10 cellular contexts compared by ENCODE assay signal in genomic region chrX:153885208-153885787, GRCh38. TPM values are rescaled to one million over a fixed set of nuclear protein-coding genes. Genes with fewer than 3 reads are reported as not detected.
A peak's percentile ranks its signal among the peaks of the same experiment; 100 is the strongest.
DNase-seq lines count a peak whose midpoint lies in the region; ATAC-seq and TF ChIP-seq lines count a peak whose summit lies in the region.
"Had no signal": no experiment of that assay in that cellular context is flagged by ENCODE, and none has a peak within 500 bp of the region (broad histone marks: within the 10 kb centered on the region; RNA-seq: fewer than 3 reads in every experiment).

No MANE protein-coding gene starts in this region.

- 48% methylated on average over 15 of the region's 32 CpGs for WGBS in hepatocyte (ENCODE audit: low lambda C conversion rate, missing lambda C conversion rate)

- POLR2A ChIA-PET in HEK293T (lab: Yijun Ruan, JAX): interaction anchor here (1.3 to 1.4 kb wide), 2 partner anchors 42 to 57 kb away, joined by 3 read pairs; no protein-coding TSS in a partner anchor

- TF ChIP-seq CTCF in hepatocyte (IDR thresholded peaks at IDR 0.05; ENCODE audit: poor library complexity): no peak

- H3K4me1 Mint-ChIP-seq in activated CD8-positive, alpha-beta memory T cell treated with anti-CD3 and anti-CD28 coated beads, Interleukin-2, amount 10 ng/mL, durations not matched to agents 7 days and 5 days: peaks cover 2% of the 10 kb centered on the region
- H3K4me1 Mint-ChIP-seq in stimulated activated naive B cell treated with anti-CD40 and anti-IgM and Interleukin-4, amounts not matched to agents 10 μg/mL and 1 μg/mL and 100 μg/mL, for 72 hours: peaks cover 26 to 28% of the 10 kb centered on the region in 2 donors
- H3K4me1 Mint-ChIP-seq: activated naive CD4-positive, alpha-beta T cell treated with anti-CD3 and anti-CD28 coated beads, Interleukin-2, amount 50 U/mL, for 24 hours had no signal

- peak overlapping the region; percentile 41 for H3K4me3 Mint-ChIP-seq in activated CD8-positive, alpha-beta memory T cell treated with anti-CD3 and anti-CD28 coated beads, Interleukin-2, amount 10 ng/mL, durations not matched to agents 7 days and 5 days
- peak overlapping the region; percentile 57 to 58 for H3K4me3 Mint-ChIP-seq in stimulated activated naive B cell treated with anti-CD40 and anti-IgM and Interleukin-4, amounts not matched to agents 10 μg/mL and 1 μg/mL and 100 μg/mL, for 72 hours

- H4K20me1 ChIP-seq in hepatocyte (ENCODE audit: insufficient read depth, poor library complexity, severe bottlenecking): no peaks in the 10 kb centered on the region

- H3K9me3 Mint-ChIP-seq in activated CD8-positive, alpha-beta memory T cell treated with anti-CD3 and anti-CD28 coated beads, Interleukin-2, amount 10 ng/mL, durations not matched to agents 7 days and 5 days (ENCODE audit: low read depth): no peaks in the 10 kb centered on the region
- H3K9me3 Mint-ChIP-seq in stimulated activated naive B cell treated with anti-CD40 and anti-IgM and Interleukin-4, amounts not matched to agents 10 μg/mL and 1 μg/mL and 100 μg/mL, for 72 hours: no peaks in the 10 kb centered on the region
- H3K9me3 Mint-ChIP-seq: activated naive CD4-positive, alpha-beta T cell treated with anti-CD3 and anti-CD28 coated beads, Interleukin-2, amount 50 U/mL, for 24 hours had no signal

- no peak overlapping the region for H2AFZ ChIP-seq in hepatocyte

- H3K9me3 ChIP-seq in SJCRH30 (replicated peaks): no peaks in the 10 kb centered on the region
- no peaks in the 10 kb centered on the region for H3K9me3 ChIP-seq in hepatocyte (ENCODE audit: low read depth)

- no peaks in the 10 kb centered on the region for H3K36me3 ChIP-seq in SJCRH30
- no peaks in the 10 kb centered on the region for H3K36me3 ChIP-seq in hepatocyte (replicated peaks; ENCODE audit: insufficient read depth, low read depth)

- no peaks in the 10 kb centered on the region for H3K36me3 Mint-ChIP-seq in activated CD8-positive, alpha-beta memory T cell treated with anti-CD3 and anti-CD28 coated beads, Interleukin-2, amount 10 ng/mL, durations not matched to agents 7 days and 5 days
- H3K36me3 Mint-ChIP-seq in stimulated activated naive B cell treated with anti-CD40 and anti-IgM and Interleukin-4, amounts not matched to agents 10 μg/mL and 1 μg/mL and 100 μg/mL, for 72 hours: no peaks in the 10 kb centered on the region
- H3K36me3 Mint-ChIP-seq: activated naive CD4-positive, alpha-beta T cell treated with anti-CD3 and anti-CD28 coated beads, Interleukin-2, amount 50 U/mL, for 24 hours had no signal

- H3K27me3 Mint-ChIP-seq in activated CD8-positive, alpha-beta memory T cell treated with anti-CD3 and anti-CD28 coated beads, Interleukin-2, amount 10 ng/mL, durations not matched to agents 7 days and 5 days: peaks cover 38% of the 10 kb centered on the region
- peaks cover 13 to 20% of the 10 kb centered on the region in 2 donors for H3K27me3 Mint-ChIP-seq in stimulated activated naive B cell treated with anti-CD40 and anti-IgM and Interleukin-4, amounts not matched to agents 10 μg/mL and 1 μg/mL and 100 μg/mL, for 72 hours

- H3K27me3 ChIP-seq in SJCRH30 (no peaks in the 10 kb centered on the region), hepatocyte (peaks cover 29% of the 10 kb centered on the region)

- H3K4me1 ChIP-seq in SJCRH30: peaks cover 36% of the 10 kb centered on the region
- H3K4me1 ChIP-seq in hepatocyte (ENCODE audit: insufficient read depth): no peaks in the 10 kb centered on the region

- peak; percentile 67 for ATAC-seq in activated CD8-positive, alpha-beta memory T cell treated with anti-CD3 and anti-CD28 coated beads, Interleukin-2, amount 10 ng/mL, durations not matched to agents 7 days and 5 days
- ATAC-seq in stimulated activated naive B cell treated with anti-CD40 and anti-IgM and Interleukin-4, amounts not matched to agents 10 μg/mL and 1 μg/mL and 100 μg/mL, for 72 hours (replicated peaks): no peak

- CTCF ChIA-PET in activated CD8-positive, alpha-beta memory T cell treated with anti-CD3 and anti-CD28 coated beads, Interleukin-2, amount 10 ng/mL, durations not matched to agents 7 days and 5 days (lab: Charles Lee): interaction anchor here (0.6 to 1.5 kb wide), 4 partner anchors 38 to 130 kb away, joined by 3 to 4 read pairs (median 4); partner anchors contain the start of gene PLXNB3
- CTCF ChIA-PET in HEK293T (lab: Yijun Ruan, JAX): interaction anchor here (1.9 kb wide), 1 partner anchor 62 kb away, joined by 4 read pairs; no protein-coding TSS in a partner anchor

- no peak overlapping the region for H3K27ac Mint-ChIP-seq in activated CD8-positive, alpha-beta memory T cell treated with anti-CD3 and anti-CD28 coated beads, Interleukin-2, amount 10 ng/mL, durations not matched to agents 7 days and 5 days
- no peak overlapping the region for H3K27ac Mint-ChIP-seq in stimulated activated naive B cell treated with anti-CD40 and anti-IgM and Interleukin-4, amounts not matched to agents 10 μg/mL and 1 μg/mL and 100 μg/mL, for 72 hours
- H3K27ac Mint-ChIP-seq: activated naive CD4-positive, alpha-beta T cell treated with anti-CD3 and anti-CD28 coated beads, Interleukin-2, amount 50 U/mL, for 24 hours had no signal

- H3K4me3 ChIP-seq in SJCRH30: peak overlapping the region; percentile 63
- no peak overlapping the region for H3K4me3 ChIP-seq in hepatocyte

- no peaks in the 10 kb centered on the region for H3K9me2 ChIP-seq in hepatocyte (replicated peaks; ENCODE audit: insufficient read depth)

- H3K27ac ChIP-seq in SJCRH30: no peak overlapping the region; the same call in 1 of the 2 replicates
- no peak overlapping the region for H3K27ac ChIP-seq in hepatocyte
- H3K27ac ChIP-seq: C4-2B had no signal

- H3K4me2 ChIP-seq in hepatocyte: peak overlapping the region; percentile 53

- DNase-seq in activated CD8-positive, alpha-beta memory T cell treated with anti-CD3 and anti-CD28 coated beads, Interleukin-2, amount 10 ng/mL, durations not matched to agents 7 days and 5 days: no peak
- no peak for DNase-seq in activated CD8-positive, alpha-beta memory T cell treated with anti-CD3 and anti-CD28 coated beads, Interleukin-2, amount 50 U/mL, for 48 hours
- DNase-seq in SJCRH30: no peak
- DNase-seq in hepatocyte (ENCODE audit: low spot score): no peak
- no peak for DNase-seq in stimulated activated naive B cell treated with anti-CD40 and anti-IgM and Interleukin-4, amounts not matched to agents 10 μg/mL and 1 μg/mL and 100 μg/mL, for 72 hours
- no peak for DNase-seq in HEK293T (ENCODE audit: extremely low spot score)
- DNase-seq in dedifferentiated amniotic fluid mesenchymal stem cell (ENCODE audit: extremely low spot score): no peak
- no peak for DNase-seq in activated CD4-positive, alpha-beta T cell treated with anti-CD3 and anti-CD28 coated beads, Interleukin-2, amount 50 U/mL, for 1 hour

- no peaks in the 10 kb centered on the region for H3K79me2 ChIP-seq in hepatocyte

TF ChIP-seq in HEK293T, 16 proteins besides CTCF, POLR2A, EP300 and RAD21:
- TF ChIP-seq HDGF (IDR thresholded peaks at IDR 0.05; ENCODE audit: borderline replicate concordance) (no peak), NFRKB (IDR thresholded peaks at IDR 0.05) (no peak), LEF1 (IDR thresholded peaks at IDR 0.05; ENCODE audit: borderline replicate concordance) (no peak), SUZ12 (IDR thresholded peaks at IDR 0.05) (no peak), FOXK2 (IDR thresholded peaks at IDR 0.05) (no peak)

RNA-seq across cellular contexts. Expression of gene L1CAM, which starts 0.7 kb away (rescaled TPM):
- total RNA-seq in activated CD8-positive, alpha-beta memory T cell treated with anti-CD3 and anti-CD28 coated beads, Interleukin-2, amount 10 ng/mL, durations not matched to agents 7 days and 5 days: 1 to 10 TPM; 3.6 to 4.9 TPM
- 14.2 and 14.7 TPM in 2 replicates for total RNA-seq in SJCRH30 (2014; rRNA removed; shearing (Covaris generic))
- total RNA-seq in hepatocyte: 0.12 and 0.33 TPM in 2 replicates
- polyA plus RNA-seq in hepatocyte: 0.40 and 0.69 TPM in 2 replicates

RNA-seq across cellular contexts. Expression of gene AVPR2, which starts 19.2 kb away (rescaled TPM):
- total RNA-seq in activated CD8-positive, alpha-beta memory T cell treated with anti-CD3 and anti-CD28 coated beads, Interleukin-2, amount 10 ng/mL, durations not matched to agents 7 days and 5 days: not detected
- total RNA-seq in SJCRH30 (2014; rRNA removed; shearing (Covaris generic)): not detected in 2 replicates
- total RNA-seq in hepatocyte: 1.2 TPM in 1 of 2 replicates, not detected in the other
- polyA plus RNA-seq in hepatocyte: not detected in 2 replicates

RNA-seq across cellular contexts. Expression of gene ARHGAP4, which starts 40.8 kb away (rescaled TPM):
- total RNA-seq in activated CD8-positive, alpha-beta memory T cell treated with anti-CD3 and anti-CD28 coated beads, Interleukin-2, amount 10 ng/mL, durations not matched to agents 7 days and 5 days: 100 to 1,000 TPM; 188 to 300 TPM
- 7.7 and 8.2 TPM in 2 replicates for total RNA-seq in SJCRH30 (2014; rRNA removed; shearing (Covaris generic))
- total RNA-seq in hepatocyte: 3.3 and 6.4 TPM in 2 replicates
- polyA plus RNA-seq in hepatocyte: 6.2 and 10.3 TPM in 2 replicates

RNA-seq across cellular contexts. Expression of gene NAA10, which starts 49.5 kb away (rescaled TPM):
- total RNA-seq in activated CD8-positive, alpha-beta memory T cell treated with anti-CD3 and anti-CD28 coated beads, Interleukin-2, amount 10 ng/mL, durations not matched to agents 7 days and 5 days: 100 to 1,000 TPM in 1 of 2 experiments, 10 to 100 TPM in 1; 92.8 to 115 TPM
- total RNA-seq in SJCRH30 (2014; rRNA removed; shearing (Covaris generic)): 58.6 and 69.6 TPM in 2 replicates
- 74.0 and 83.5 TPM in 2 replicates for total RNA-seq in hepatocyte
- 118 and 134 TPM in 2 replicates for polyA plus RNA-seq in hepatocyte

RNA-seq across cellular contexts. Expression of gene PDZD4, which starts 55.0 kb away (rescaled TPM):
- under 1 TPM; 0.07 to 0.12 TPM for total RNA-seq in activated CD8-positive, alpha-beta memory T cell treated with anti-CD3 and anti-CD28 coated beads, Interleukin-2, amount 10 ng/mL, durations not matched to agents 7 days and 5 days
- 7.1 and 9.1 TPM in 2 replicates for total RNA-seq in SJCRH30 (2014; rRNA removed; shearing (Covaris generic))
- total RNA-seq in hepatocyte: 1.6 and 2.8 TPM in 2 replicates
- 0.59 and 1.4 TPM in 2 replicates for polyA plus RNA-seq in hepatocyte

Comparison
In these comparisons a context has a peak if more than half of its experiments do, and no peak if none do; other contexts are left out.
1. RNA of gene ARHGAP4, which starts 40.8 kb away (total RNA-seq): 188 to 300 TPM in activated CD8-positive, alpha-beta memory T cell treated with anti-CD3 and anti-CD28 coated beads, Interleukin-2, amount 10 ng/mL, durations not matched to agents 7 days and 5 days; 7.7 to 8.2 TPM in SJCRH30 and 3.3 to 6.4 TPM in hepatocyte; every median in the first group is over 10 times any median in the second.